In genomic region chr22:25448435-25449051, GRCh38 we compare ENCODE assay signal across 8 cellular contexts.
DNase-seq lines count a peak whose midpoint lies in the region; ATAC-seq and TF ChIP-seq lines count a peak whose summit lies in the region.

No MANE protein-coding gene starts in this region.

- no peaks in the 10 kb centered on the region for H3K9me3 Mint-ChIP-seq in activated T-cell treated with anti-CD3 and anti-CD28 coated beads, Interleukin-2, amount 50 U/mL, for 24 hours

- H3K79me2 ChIP-seq in trophoblast cell (ENCODE audit: control insufficient read depth, insufficient read depth, low read length, poor library complexity): peaks cover 7% of the 10 kb centered on the region

- H3K36me3 ChIP-seq in heart left ventricle (peaks cover 0 to 10% (median 2%) of the 10 kb centered on the region in 9 donors), trophoblast cell (ENCODE audit: control insufficient read depth in 1 of 2, insufficient read depth in 2 of 2, low read length in 2 of 2) (peaks cover 5% of the 10 kb centered on the region in 2 experiments)

- H3K27me3 Mint-ChIP-seq in activated T-cell treated with anti-CD3 and anti-CD28 coated beads, Interleukin-2, amount 50 U/mL, for 24 hours: no peaks in the 10 kb centered on the region

- no peak overlapping the region for H3K23ac ChIP-seq in trophoblast cell (ENCODE audit: low read length)

- peak overlapping the region; percentile 11 for H2AFZ ChIP-seq in trophoblast cell (ENCODE audit: insufficient read depth, low read length, poor library complexity)

- ATAC-seq in HG03460 (IDR thresholded peaks at IDR 0.05; ENCODE audit: unreplicated experiment) (peak; percentile 18), heart left ventricle (peak in 3 of 4 donors; percentile 23 to 52 (median 47)), HG02588 (IDR thresholded peaks at IDR 0.05; ENCODE audit: unreplicated experiment) (no peak)

- WGBS in heart left ventricle, 4 donors: 1 to 2% (median 2%) methylated on average over 11 to 16 of the region's 16 CpGs
- WGBS in trophoblast cell (ENCODE audit: extremely low coverage, insufficient coverage, insufficient read length): no CpG with 5 or more reads among the region's 16 CpGs

- peaks cover 4% of the 10 kb centered on the region for H3K79me1 ChIP-seq in trophoblast cell (ENCODE audit: low read length)

- peaks cover 41% of the 10 kb centered on the region for H3K4me1 Mint-ChIP-seq in activated T-cell treated with anti-CD3 and anti-CD28 coated beads, Interleukin-2, amount 50 U/mL, for 24 hours (ENCODE audit: low read depth)

- peak overlapping the region; percentile 51 for H4K91ac ChIP-seq in trophoblast cell (ENCODE audit: low read depth, low read length)

- H2AK5ac ChIP-seq in trophoblast cell (ENCODE audit: low read length): no peak overlapping the region

- H3K4me3 Mint-ChIP-seq in activated T-cell treated with anti-CD3 and anti-CD28 coated beads, Interleukin-2, amount 50 U/mL, for 24 hours: peak overlapping the region; percentile 97

- peak overlapping the region; percentile 91 for H4K12ac ChIP-seq in trophoblast cell (ENCODE audit: low read depth, low read length)

- H3K27me3 ChIP-seq in heart left ventricle (no peaks in the 10 kb centered on the region), trophoblast cell (ENCODE audit: insufficient read depth, low read length) (no peaks in the 10 kb centered on the region)

- DNase-seq in activated CD8-positive, alpha-beta memory T cell treated with anti-CD3 and anti-CD28 coated beads, Interleukin-2, amount 50 U/mL, for 48 hours: peak; percentile 61
- no peak for DNase-seq in activated CD8-positive, alpha-beta memory T cell treated with anti-CD3 and anti-CD28 coated beads, Interleukin-2, amount 50 U/mL, for 4 hours
- peak; percentile 34 for DNase-seq in activated T-cell treated with anti-CD3 and anti-CD28 coated beads, Interleukin-2, amount 50 U/mL, for 24 hours
- DNase-seq in heart left ventricle (no peak), trophoblast cell (peak in 1 of 2 donors; percentile 11), HT-29 (ENCODE audit: low spot score) (no peak)

- peak overlapping the region; percentile 28 to 86 (median 78) for H3K27ac ChIP-seq in heart left ventricle
- H3K27ac ChIP-seq in trophoblast cell (ENCODE audit: low read depth, low read length): no peak overlapping the region

- intact Hi-C loops in heart left ventricle (cut with DNase I): loop anchor here in 7 of 10 donors (2.0 to 10.0 kb wide), 6 partner anchors 46 to 259 kb away; no protein-coding TSS in a partner anchor

- peak overlapping the region; percentile 82 for H3K4ac ChIP-seq in trophoblast cell (ENCODE audit: low read depth, low read length)

- H3K36me3 Mint-ChIP-seq in activated T-cell treated with anti-CD3 and anti-CD28 coated beads, Interleukin-2, amount 50 U/mL, for 24 hours (ENCODE audit: low read depth): peaks cover 43% of the 10 kb centered on the region

- H2BK5ac ChIP-seq in trophoblast cell (ENCODE audit: low read depth, low read length, poor library complexity): no peak overlapping the region

- H4K8ac ChIP-seq in trophoblast cell (ENCODE audit: low read depth, low read length): peak overlapping the region; percentile 80

- peaks cover 0 to 45% (median 24%) of the 10 kb centered on the region in 12 donors for H3K4me1 ChIP-seq in heart left ventricle
- peaks cover 2% of the 10 kb centered on the region in 2 experiments for H3K4me1 ChIP-seq in trophoblast cell (ENCODE audit: control insufficient read depth in 1 of 2, insufficient read depth in 2 of 2, low read length in 2 of 2)

- peak overlapping the region; percentile 78 for H3K9ac ChIP-seq in trophoblast cell (ENCODE audit: low read length)

- peak overlapping the region; percentile 68 for H3K18ac ChIP-seq in trophoblast cell (ENCODE audit: low read length)

- no peak overlapping the region for H2BK120ac ChIP-seq in trophoblast cell (ENCODE audit: insufficient read depth, low read length, poor library complexity)

- H3K14ac ChIP-seq in trophoblast cell (ENCODE audit: low read length): peak overlapping the region; percentile 4

- no peak overlapping the region for H2BK12ac ChIP-seq in trophoblast cell (ENCODE audit: low read length)

- no peak for TF ChIP-seq CTCF in heart left ventricle (IDR thresholded peaks at IDR 0.05)

- H3K4me3 ChIP-seq in heart left ventricle: peak overlapping the region; percentile 38 to 95 (median 72)
- H3K4me3 ChIP-seq in trophoblast cell (ENCODE audit: low read depth, low read length): peak overlapping the region; percentile 80

- peak overlapping the region; percentile 98 for H3K27ac Mint-ChIP-seq in activated T-cell treated with anti-CD3 and anti-CD28 coated beads, Interleukin-2, amount 50 U/mL, for 24 hours

- no peaks in the 10 kb centered on the region for H3K9me3 ChIP-seq in heart left ventricle
- H3K9me3 ChIP-seq in trophoblast cell (ENCODE audit: insufficient read depth, low read depth, low read length): no peaks in the 10 kb centered on the region

- no peak for TF ChIP-seq POLR2A in heart left ventricle (IDR thresholded peaks at IDR 0.05)

- H3K4me2 ChIP-seq in trophoblast cell (ENCODE audit: low read length): peak overlapping the region; percentile 76

Comparison
In these comparisons a context has a peak if more than half of its experiments do, and no peak if none do; other contexts are left out.
1. DNase-seq: peak in activated CD8-positive, alpha-beta memory T cell treated with anti-CD3 and anti-CD28 coated beads, Interleukin-2, amount 50 U/mL, for 48 hours (single experiment) and activated T-cell treated with anti-CD3 and anti-CD28 coated beads, Interleukin-2, amount 50 U/mL, for 24 hours (single experiment); none in activated CD8-positive, alpha-beta memory T cell treated with anti-CD3 and anti-CD28 coated beads, Interleukin-2, amount 50 U/mL, for 4 hours (single experiment), heart left ventricle (0 of 5) and HT-29 (single experiment).